Comparison of ENCODE assay signal across 14 cellular contexts in genomic region chr11:77140231-77140959, GRCh38. TPM values are rescaled to one million over a fixed set of nuclear protein-coding genes. Genes with fewer than 3 reads are reported as not detected.
DNase-seq lines count a peak whose midpoint lies in the region; FAIRE-seq and TF ChIP-seq lines count a peak whose summit lies in the region.
"Had no signal": no experiment of that assay in that cellular context is flagged by ENCODE, and none has a peak within 500 bp of the region (broad histone marks: within the 10 kb centered on the region; RNA-seq: fewer than 3 reads in every experiment).

No MANE protein-coding gene starts in this region.

- no peak overlapping the region for H2BK120ac ChIP-seq in mesenchymal stem cell (ENCODE audit: low read depth, low read length)

- H3K4me1 ChIP-seq in endothelial cell of umbilical vein (ENCODE audit: control insufficient read depth, extremely low read depth, insufficient read depth, low read length), result peaks cover 8% of the 10 kb centered on the region
- H3K4me1 ChIP-seq in mesenchymal stem cell (ENCODE audit: control insufficient read depth, insufficient read depth, low read depth, low read length), result peaks cover 6% of the 10 kb centered on the region

- H3K79me2 ChIP-seq in endothelial cell of umbilical vein (ENCODE audit: control insufficient read depth, insufficient read depth, low read length), result no peaks in the 10 kb centered on the region

- peak overlapping the region in 1 of 2 experiments; percentile 76 for H3K23ac ChIP-seq in mesenchymal stem cell (ENCODE audit: low read length in 2 of 2)

- H2BK12ac ChIP-seq in mesenchymal stem cell (ENCODE audit: low read length in 2 of 2), result peak overlapping the region in 1 of 2 experiments; percentile 73

- no peak overlapping the region for H3K4me3 ChIP-seq in LNCaP clone FGC (ENCODE audit: low read depth, low read length)
- no peak overlapping the region for H3K4me3 ChIP-seq in endothelial cell of umbilical vein (replicated peaks in 1 of 3; ENCODE audit: insufficient read depth in 1 of 3, low read depth in 1 of 3, low read length in 3 of 3)
- H3K4me3 ChIP-seq in mesenchymal stem cell (ENCODE audit: insufficient read depth in 1 of 2, low read depth in 1 of 2, low read length in 2 of 2), result no peak overlapping the region

- H3K9ac ChIP-seq in endothelial cell of umbilical vein (replicated peaks; ENCODE audit: extremely low read depth, insufficient read depth, low read length) (no peak overlapping the region), mesenchymal stem cell (ENCODE audit: low read length) (peak overlapping the region; percentile 3)

- CTCF ChIA-PET in endothelial cell of umbilical vein (lab: Charles Lee), result interaction anchor here (0.6 to 3.6 kb wide), 4 partner anchors 12 to 319 kb away, joined by 3 to 28 read pairs (median 6); partner anchors contain the start of gene MYO7A

- no peak overlapping the region for H2BK5ac ChIP-seq in mesenchymal stem cell (ENCODE audit: low read depth, low read length, poor library complexity, severe bottlenecking)

- H2BK15ac ChIP-seq in mesenchymal stem cell (ENCODE audit: low read depth, poor library complexity, severe bottlenecking), result no peak overlapping the region

- intact Hi-C loops in endothelial cell of umbilical vein (cut with micrococcal nuclease), result no loop called here

- H3K9me1 ChIP-seq in endothelial cell of umbilical vein (replicated peaks; ENCODE audit: control insufficient read depth, extremely low read depth, insufficient read depth, low read length), result no peaks in the 10 kb centered on the region

- H3K18ac ChIP-seq in mesenchymal stem cell (ENCODE audit: low read depth in 1 of 2, low read length in 2 of 2), result peak overlapping the region; percentile 26 to 42

- peak; percentile 81 for FAIRE-seq in endothelial cell of umbilical vein (lab: Jason Lieb, UNC)
- FAIRE-seq: colon, GM12891, keratinocyte had no signal

- DNase-seq in AG20443 (ENCODE audit: low spot score), result peak; percentile 46
- DNase-seq in LNCaP clone FGC (ENCODE audit: low read depth), result peak; percentile 23
- peak; percentile 82 for DNase-seq in endothelial cell of umbilical vein (ENCODE audit: low read depth, low spot score)
- no peak for DNase-seq in mesenchymal stem cell
- DNase-seq in COLO829 (ENCODE audit: low spot score), result no peak
- no peak for DNase-seq in CD1c-positive myeloid dendritic cell (ENCODE audit: extremely low spot score)
- no peak for DNase-seq in NCI-H1092 (lab: John Stamatoyannopoulos, UW)
- no peak for DNase-seq in NCI-H128 (lab: John Stamatoyannopoulos, UW; ENCODE audit: unreplicated experiment)
- DNase-seq: AML-193, NCI-H2081 treated with DMSO at 0.1 percent for 48 hours had no signal

- H2AFZ ChIP-seq in endothelial cell of umbilical vein (ENCODE audit: low read depth, low read length) (peak overlapping the region; percentile 21), mesenchymal stem cell (ENCODE audit: low read depth, low read length) (peak overlapping the region; percentile 29)

- H3K9me3 ChIP-seq in endothelial cell of umbilical vein (replicated peaks; ENCODE audit: control insufficient read depth, insufficient read depth, low read length), result no peaks in the 10 kb centered on the region
- no peaks in the 10 kb centered on the region for H3K9me3 ChIP-seq in mesenchymal stem cell (ENCODE audit: control insufficient read depth, low read length)

- dilution Hi-C loops in endothelial cell of umbilical vein (cut with MboI; ENCODE audit: extremely low pct_ligation_motif_present, low sequenced_read_pairs), result no loop called here

- H3K79me1 ChIP-seq in mesenchymal stem cell (replicated peaks; ENCODE audit: low read length, poor library complexity, severe bottlenecking), result no peaks in the 10 kb centered on the region

- POLR2A ChIA-PET in endothelial cell of umbilical vein (lab: Charles Lee), result no interaction called here

- H3K27me3 ChIP-seq in endothelial cell of umbilical vein (ENCODE audit: control insufficient read depth in 2 of 2, insufficient read depth in 2 of 2, low read length in 2 of 2), result no peaks in the 10 kb centered on the region
- peaks cover 0 to 3% of the 10 kb centered on the region in 2 experiments for H3K27me3 ChIP-seq in mesenchymal stem cell (ENCODE audit: control insufficient read depth in 1 of 2, insufficient read depth in 1 of 2, low read length in 2 of 2)

- H4K8ac ChIP-seq in mesenchymal stem cell (ENCODE audit: low read length), result peak overlapping the region; percentile 16

- H3K14ac ChIP-seq in mesenchymal stem cell (ENCODE audit: low read length in 2 of 2), result no peak overlapping the region

- H3K4me2 ChIP-seq in endothelial cell of umbilical vein (ENCODE audit: insufficient read depth, low read length), result no peak overlapping the region
- no peak overlapping the region for H3K4me2 ChIP-seq in mesenchymal stem cell (ENCODE audit: low read length, poor library complexity, severe bottlenecking)

- no peak for TF ChIP-seq CTCF in LNCaP clone FGC (IDR thresholded peaks at IDR 0.05; ENCODE audit: control insufficient read depth, extremely low read depth, insufficient read depth)
- no peak for TF ChIP-seq CTCF in endothelial cell of umbilical vein (IDR thresholded peaks at IDR 0.05; ENCODE audit: extremely low read depth in 1 of 2, insufficient read depth in 1 of 2, low read depth in 1 of 2, low read length in 2 of 2)

- H3K4ac ChIP-seq in mesenchymal stem cell (ENCODE audit: low read depth in 1 of 2, low read length in 2 of 2), result no peak overlapping the region

- H3K27ac ChIP-seq in endothelial cell of umbilical vein (ENCODE audit: insufficient read depth, low read depth, low read length) (no peak overlapping the region), mesenchymal stem cell (ENCODE audit: low read length, poor library complexity, severe bottlenecking) (no peak overlapping the region)

- no peaks in the 10 kb centered on the region for H3K36me3 ChIP-seq in endothelial cell of umbilical vein (ENCODE audit: control insufficient read depth in 2 of 2, extremely low read depth in 1 of 2, insufficient read depth in 2 of 2, low read length in 2 of 2)
- H3K36me3 ChIP-seq in mesenchymal stem cell (ENCODE audit: control insufficient read depth in 1 of 2, insufficient read depth in 2 of 2, low read depth in 1 of 2, low read length in 2 of 2), result no peaks in the 10 kb centered on the region

- H4K91ac ChIP-seq in mesenchymal stem cell (ENCODE audit: low read length), result peak overlapping the region; percentile 43

- TF ChIP-seq POLR2A in endothelial cell of umbilical vein (IDR thresholded peaks at IDR 0.05; ENCODE audit: low read depth, low read length), result no peak

- H2AK5ac ChIP-seq in mesenchymal stem cell (ENCODE audit: low read length, severe bottlenecking), result no peak overlapping the region

- 38% methylated on average over 4 of the region's 8 CpGs for WGBS in mesenchymal stem cell

- H4K20me1 ChIP-seq in endothelial cell of umbilical vein (replicated peaks; ENCODE audit: control insufficient read depth, extremely low read depth, insufficient read depth, low read length), result no peaks in the 10 kb centered on the region

- no TSS peak for BruUV-seq in endothelial cell of umbilical vein (replicated peaks; lab: Mats Ljungman, UMichigan)

TF ChIP-seq in endothelial cell of umbilical vein, 7 proteins besides CTCF, POLR2A, EP300 and RAD21:
- TF ChIP-seq MYC (IDR thresholded peaks at IDR 0.05; ENCODE audit: low read depth, low read length), result no peak
- TF ChIP-seq JUN (IDR thresholded peaks at IDR 0.05; ENCODE audit: borderline replicate concordance, insufficient read depth, insufficient read length, low read depth), result no peak
- TF ChIP-seq FOS (IDR thresholded peaks at IDR 0.05; ENCODE audit: borderline replicate concordance, insufficient read depth, low read length), result no peak
- TF ChIP-seq GATA2 (IDR thresholded peaks at IDR 0.05; ENCODE audit: insufficient read depth, insufficient read length, low read depth, low read length), result no peak
- no peak for TF ChIP-seq MAX (IDR thresholded peaks at IDR 0.05; ENCODE audit: insufficient read depth, insufficient read length)
- no peak for TF ChIP-seq EZH2 (IDR thresholded peaks at IDR 0.05; ENCODE audit: borderline replicate concordance, low read depth, low read length, severe bottlenecking)
- TF ChIP-seq POLR2AphosphoS5 (IDR thresholded peaks at IDR 0.05; ENCODE audit: insufficient read depth, low read depth, low read length), result no peak
TF ChIP-seq in endothelial cell of umbilical vein: peak in this region for 0.

RNA-seq across cellular contexts. Expression of gene MYO7A, which starts 12.3 kb away (rescaled TPM):
- total RNA-seq in endothelial cell of umbilical vein, result 1.4 and 3.6 TPM in 2 replicates
- polyA plus RNA-seq in endothelial cell of umbilical vein, result 1.1 and 1.3 TPM in 2 replicates
- polyA plus RNA-seq in endothelial cell of umbilical vein (2011; cell fraction: cytosol; rRNA removed), result 0.94 and 0.96 TPM in 2 replicates
- polyA plus RNA-seq in endothelial cell of umbilical vein (2011; cell fraction: nucleus; rRNA removed), result 3.6 and 4.3 TPM in 2 replicates
- 0.20 and 0.29 TPM in 2 replicates for polyA plus RNA-seq in endothelial cell of umbilical vein (2012)
- polyA minus RNA-seq in endothelial cell of umbilical vein, result 1.0 and 1.3 TPM in 2 replicates
- polyA minus RNA-seq in endothelial cell of umbilical vein (2011; cell fraction: cytosol; rRNA and poly(A)+ RNA removed), result not detected
- polyA minus RNA-seq in endothelial cell of umbilical vein (2011; cell fraction: nucleus; rRNA and poly(A)+ RNA removed), result 1.4 and 1.9 TPM in 2 replicates
- polyA plus RNA-seq in mesenchymal stem cell (2013, experiment 1 of 2), result 0.04 TPM
- polyA plus RNA-seq in mesenchymal stem cell (2013, experiment 2 of 2), result 0.03 TPM

RNA-seq across cellular contexts. Expression of gene OMP, which starts 37.8 kb away (rescaled TPM):
- total RNA-seq in endothelial cell of umbilical vein, result 0.76 and 0.80 TPM in 2 replicates
- polyA plus RNA-seq in endothelial cell of umbilical vein, result 0.30 TPM in 1 of 2 replicates, not detected in the other
- not detected in 2 replicates for polyA plus RNA-seq in endothelial cell of umbilical vein (2011; cell fraction: cytosol; rRNA removed)
- 0.91 TPM in 1 of 2 replicates, not detected in the other for polyA plus RNA-seq in endothelial cell of umbilical vein (2011; cell fraction: nucleus; rRNA removed)
- polyA plus RNA-seq in endothelial cell of umbilical vein (2012), result not detected in 2 replicates
- polyA minus RNA-seq in endothelial cell of umbilical vein, result 1.6 TPM in 1 of 2 replicates, not detected in the other
- not detected for polyA minus RNA-seq in endothelial cell of umbilical vein (2011; cell fraction: cytosol; rRNA and poly(A)+ RNA removed)
- polyA minus RNA-seq in endothelial cell of umbilical vein (2011; cell fraction: nucleus; rRNA and poly(A)+ RNA removed), result 1.3 and 2.8 TPM in 2 replicates
- polyA plus RNA-seq in mesenchymal stem cell (2013, experiment 1 of 2), result 0.19 TPM
- not detected for polyA plus RNA-seq in mesenchymal stem cell (2013, experiment 2 of 2)
- total RNA-seq: T-helper 1 cell treated with Interleukin-12 subunit alpha and Interleukin-12 subunit beta and Interleukin-4 antibody, amounts not matched to agents 30 ng/mL and 1 ng/mL, for 36 hours had no signal
- polyA plus RNA-seq: keratinocyte had no signal

Comparison
In these comparisons a context has a peak if more than half of its experiments do, and no peak if none do; other contexts are left out.
1. DNase-seq: peak in AG20443 (single experiment), LNCaP clone FGC (single experiment) and endothelial cell of umbilical vein (single experiment); none in mesenchymal stem cell (single experiment), COLO829 (single experiment), CD1c-positive myeloid dendritic cell (single experiment), NCI-H1092 (single experiment) and NCI-H128 (single experiment).